ENCODE assay signal across 18 cellular contexts in genomic region chr5:140588311-140589070, GRCh38. TPM values are rescaled to one million over a fixed set of nuclear protein-coding genes. Genes with fewer than 3 reads are reported as not detected.
A peak's percentile ranks its signal among the peaks of the same experiment; 100 is the strongest.
DNase-seq lines count a peak whose midpoint lies in the region; ATAC-seq, FAIRE-seq and TF ChIP-seq lines count a peak whose summit lies in the region.
"Had no signal": no experiment of that assay in that cellular context is flagged by ENCODE, and none has a peak within 500 bp of the region (broad histone marks: within the 10 kb centered on the region; RNA-seq: fewer than 3 reads in every experiment).

No MANE protein-coding gene starts in this region.

- H3K36me3 ChIP-seq in SJSA1 (no peaks in the 10 kb centered on the region), osteoblast (ENCODE audit: insufficient read depth, low read length) (no peaks in the 10 kb centered on the region), mammary epithelial cell (ENCODE audit: insufficient read depth, low read length) (no peaks in the 10 kb centered on the region)
- H3K36me3 ChIP-seq: neural progenitor cell had no signal

- H3K9ac ChIP-seq in mammary epithelial cell (ENCODE audit: insufficient read depth, low read length) = no peak overlapping the region
- H3K9ac ChIP-seq: neural progenitor cell had no signal

- H3K27ac ChIP-seq in SJSA1 (peak overlapping the region; percentile 38), osteoblast (ENCODE audit: low read depth, low read length) (peak overlapping the region; percentile 58), mammary epithelial cell (ENCODE audit: insufficient read depth, low read depth, low read length) (no peak overlapping the region)
- H3K27ac ChIP-seq: neural progenitor cell had no signal

- CTCF ChIA-PET in mammary epithelial cell (lab: Charles Lee; ENCODE audit: low non-redundant PET) = no interaction called here

- no peaks in the 10 kb centered on the region for H3K27me3 ChIP-seq in SJSA1 (replicated peaks)
- H3K27me3 ChIP-seq in osteoblast (ENCODE audit: insufficient read depth, low read length) = peaks cover 13% of the 10 kb centered on the region
- no peaks in the 10 kb centered on the region for H3K27me3 ChIP-seq in mammary epithelial cell (ENCODE audit: insufficient read depth, low read length)
- H3K27me3 ChIP-seq: neural progenitor cell had no signal

- H3K4me2 ChIP-seq in osteoblast (ENCODE audit: insufficient read depth, low read length) (peak overlapping the region; percentile 63), mammary epithelial cell (ENCODE audit: insufficient read depth, low read depth, low read length) (no peak overlapping the region)
- H3K4me2 ChIP-seq: neural progenitor cell had no signal

- H3K4me1 ChIP-seq in SJSA1 (replicated peaks) (peaks cover 37% of the 10 kb centered on the region), osteoblast (ENCODE audit: insufficient read depth, low read length) (peaks cover 24% of the 10 kb centered on the region), mammary epithelial cell (ENCODE audit: insufficient read depth, low read length) (peaks cover 32% of the 10 kb centered on the region)
- H3K4me1 ChIP-seq: neural progenitor cell had no signal

- 80% methylated on average over 5 of the region's 5 CpGs for WGBS in mammary epithelial cell (ENCODE audit: low coverage, missing lambda C conversion rate)

- no peak for ATAC-seq in HG02938 (IDR thresholded peaks at IDR 0.05; ENCODE audit: unreplicated experiment)
- ATAC-seq: PC-3 had no signal

- dilution Hi-C loops in mammary epithelial cell (cut with HindIII; ENCODE audit: low sequenced_read_pairs) = no loop called here

- no peak overlapping the region for H3K4me3 ChIP-seq in SJSA1
- no peak overlapping the region for H3K4me3 ChIP-seq in osteoblast (ENCODE audit: insufficient read depth, low read length)
- H3K4me3 ChIP-seq in mammary epithelial cell (replicated peaks in 1 of 3; ENCODE audit: insufficient read depth in 1 of 3, low read depth in 2 of 3, low read length in 3 of 3) = no peak overlapping the region
- H3K4me3 ChIP-seq: neural progenitor cell had no signal

- no peak for FAIRE-seq in frontal cortex (lab: Jason Lieb, UNC)
- FAIRE-seq: D721Med had no signal

- TF ChIP-seq CTCF in osteoblast (IDR thresholded peaks at IDR 0.05; ENCODE audit: extremely low read depth, low read depth, low read length) (no peak), mammary epithelial cell (conservative IDR thresholded peaks at IDR 0.05 in 1 of 2, IDR thresholded peaks at IDR 0.05 in 1 of 2; ENCODE audit: extremely low read depth in 1 of 2, insufficient read depth in 1 of 2, low read depth in 1 of 2, low read length in 2 of 2) (no peak)

- H3K9me3 ChIP-seq in SJSA1 (replicated peaks) = no peaks in the 10 kb centered on the region
- no peaks in the 10 kb centered on the region for H3K9me3 ChIP-seq in osteoblast (ENCODE audit: low read depth, low read length)
- no peaks in the 10 kb centered on the region for H3K9me3 ChIP-seq in mammary epithelial cell (replicated peaks; ENCODE audit: insufficient read depth, low read length)

- no TSS peak for BruUV-seq in mammary epithelial cell (replicated peaks; lab: Mats Ljungman, UMichigan)

- intact Hi-C loops in mammary epithelial cell (cut with micrococcal nuclease) = no loop called here

- DNase-seq in AG08395 (ENCODE audit: low spot score) (peak; percentile 60), SJSA1 (ENCODE audit: low read depth in 1 of 2, low spot score in 2 of 2) (no peak), fibroblast of peridontal ligament (ENCODE audit: extremely low read depth) (peak; percentile 56), osteoblast (ENCODE audit: insufficient read length, low spot score, missing footprints) (peak; percentile 45), frontal cortex (ENCODE audit: low spot score in 2 of 2) (no peak), mammary epithelial cell (no peak), DMS79 (lab: John Stamatoyannopoulos, UW) (no peak)
- DNase-seq: ACHN; activated T-cell treated with anti-CD3 and anti-CD28 coated beads for 4 hours; left colon; NCI-H1105 treated with DMSO at 0.1 percent for 48 hours; PC-3; stimulated activated CD4-positive, alpha-beta T cell treated with anti-CD3 and anti-CD28 coated beads, Interleukin-12 subunit alpha, Interleukin-12 subunit beta, amount 100 ng/mL, for 4 hours; T-helper 1 cell had no signal

- H4K20me1 ChIP-seq in osteoblast (ENCODE audit: insufficient read depth, low read length) = no peaks in the 10 kb centered on the region
- H4K20me1 ChIP-seq in mammary epithelial cell (ENCODE audit: insufficient read depth, low read length) = no peaks in the 10 kb centered on the region

- H3K79me2 ChIP-seq in osteoblast (ENCODE audit: insufficient read depth, low read length) (no peaks in the 10 kb centered on the region), mammary epithelial cell (ENCODE audit: insufficient read depth, low read length) (no peaks in the 10 kb centered on the region)

- in situ Hi-C loops in mammary epithelial cell (cut with MboI; ENCODE audit: low sequenced_read_pairs in 2 of 2) = no loop called here

- H2AFZ ChIP-seq in osteoblast (ENCODE audit: low read length) = peak overlapping the region; percentile 60
- H2AFZ ChIP-seq in mammary epithelial cell (ENCODE audit: low read depth, low read length) = no peak overlapping the region
- H2AFZ ChIP-seq: neural progenitor cell had no signal

RNA-seq across cellular contexts. Expression of gene SLC35A4, which starts 23.9 kb away (rescaled TPM):
- total RNA-seq in SJSA1 (2014; rRNA removed; shearing (Covaris generic)) = 56.7 and 65.8 TPM in 2 replicates
- total RNA-seq in osteoblast (17.4 and 20.6 TPM in 2 replicates), frontal cortex (2.0 TPM), mammary epithelial cell (10 to 100 TPM; 24.0 to 62.2 TPM)
- polyA plus RNA-seq in mammary epithelial cell = 89.7 TPM
- 193 TPM for polyA minus RNA-seq in mammary epithelial cell

RNA-seq across cellular contexts. Expression of gene APBB3, which starts 24.1 kb away (rescaled TPM):
- total RNA-seq in SJSA1 (2014; rRNA removed; shearing (Covaris generic)) = 12.0 and 16.2 TPM in 2 replicates
- total RNA-seq in osteoblast (19.7 and 24.2 TPM in 2 replicates), frontal cortex (23.2 TPM), mammary epithelial cell (10 to 100 TPM; 12.2 to 18.4 TPM)
- 6.4 TPM for polyA plus RNA-seq in mammary epithelial cell
- 3.4 TPM for polyA minus RNA-seq in mammary epithelial cell

RNA-seq across cellular contexts. Expression of gene SRA1, which starts 31.2 kb away (rescaled TPM):
- 76.0 and 81.9 TPM in 2 replicates for total RNA-seq in SJSA1 (2014; rRNA removed; shearing (Covaris generic))
- total RNA-seq in osteoblast (28.2 and 35.7 TPM in 2 replicates), frontal cortex (17.1 TPM), mammary epithelial cell (10 to 100 TPM; 20.8 to 47.7 TPM)
- polyA plus RNA-seq in mammary epithelial cell = 39.4 TPM
- polyA minus RNA-seq in mammary epithelial cell = 19.3 TPM

RNA-seq across cellular contexts. Expression of gene EIF4EBP3, which starts 41.0 kb away (rescaled TPM):
- 1.4 TPM in 1 of 2 replicates, not detected in the other for total RNA-seq in SJSA1 (2014; rRNA removed; shearing (Covaris generic))
- total RNA-seq in osteoblast = 3.8 and 4.7 TPM in 2 replicates
- not detected for total RNA-seq in frontal cortex
- 1 to 10 TPM; 1.8 to 6.0 TPM for total RNA-seq in mammary epithelial cell
- 2.8 TPM for polyA plus RNA-seq in mammary epithelial cell
- not detected for polyA minus RNA-seq in mammary epithelial cell
- total RNA-seq: PC-3, temporal lobe had no signal

RNA-seq across cellular contexts. Expression of gene CD14, which starts 44.5 kb away (rescaled TPM):
- total RNA-seq in SJSA1 (2014; rRNA removed; shearing (Covaris generic)) = 7.6 and 10.3 TPM in 2 replicates
- total RNA-seq in osteoblast (1.8 and 4.0 TPM in 2 replicates), frontal cortex (11.4 TPM), mammary epithelial cell (1 to 10 TPM in 1 of 2 donors, under 1 TPM in 1; 0.83 to 2.4 TPM)
- polyA plus RNA-seq in mammary epithelial cell = 1.5 TPM
- 4.0 TPM for polyA minus RNA-seq in mammary epithelial cell
- total RNA-seq: PC-3 had no signal

Comparison
In these comparisons a context has a peak if more than half of its experiments do, and no peak if none do; other contexts are left out.
1. DNase-seq: peak in AG08395 (single experiment), fibroblast of peridontal ligament (single experiment) and osteoblast (single experiment); none in SJSA1 (0 of 2), frontal cortex (0 of 2), mammary epithelial cell (single experiment) and DMS79 (single experiment).